ENCODE assay signal across 1 cellular context in the genomic region with DNA sequence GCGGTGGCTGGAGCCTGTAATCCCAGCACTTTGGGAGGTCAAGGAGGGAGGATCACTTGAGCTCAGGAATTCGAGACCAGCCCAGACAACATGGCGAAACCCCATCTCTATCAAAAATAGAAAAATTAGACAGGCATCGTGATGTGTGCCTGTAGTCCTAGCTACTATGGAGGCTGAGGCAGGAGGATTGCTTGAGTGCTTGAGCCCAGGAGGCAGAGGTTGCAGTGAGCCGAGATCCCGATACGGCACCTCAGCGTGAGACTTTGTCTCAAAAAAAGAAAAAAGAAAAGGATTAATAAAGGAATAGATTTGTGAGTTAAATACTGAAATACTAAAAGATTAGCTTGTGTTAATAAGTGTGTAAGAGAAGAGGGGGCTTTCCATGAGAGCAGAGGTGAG.
TF ChIP-seq lines count a peak whose summit lies in the region.

No MANE protein-coding gene starts in this region.

TF ChIP-seq in K562, 482 proteins besides CTCF, POLR2A, EP300 and RAD21 (continued from another document):
- TF ChIP-seq, protein P1, sequence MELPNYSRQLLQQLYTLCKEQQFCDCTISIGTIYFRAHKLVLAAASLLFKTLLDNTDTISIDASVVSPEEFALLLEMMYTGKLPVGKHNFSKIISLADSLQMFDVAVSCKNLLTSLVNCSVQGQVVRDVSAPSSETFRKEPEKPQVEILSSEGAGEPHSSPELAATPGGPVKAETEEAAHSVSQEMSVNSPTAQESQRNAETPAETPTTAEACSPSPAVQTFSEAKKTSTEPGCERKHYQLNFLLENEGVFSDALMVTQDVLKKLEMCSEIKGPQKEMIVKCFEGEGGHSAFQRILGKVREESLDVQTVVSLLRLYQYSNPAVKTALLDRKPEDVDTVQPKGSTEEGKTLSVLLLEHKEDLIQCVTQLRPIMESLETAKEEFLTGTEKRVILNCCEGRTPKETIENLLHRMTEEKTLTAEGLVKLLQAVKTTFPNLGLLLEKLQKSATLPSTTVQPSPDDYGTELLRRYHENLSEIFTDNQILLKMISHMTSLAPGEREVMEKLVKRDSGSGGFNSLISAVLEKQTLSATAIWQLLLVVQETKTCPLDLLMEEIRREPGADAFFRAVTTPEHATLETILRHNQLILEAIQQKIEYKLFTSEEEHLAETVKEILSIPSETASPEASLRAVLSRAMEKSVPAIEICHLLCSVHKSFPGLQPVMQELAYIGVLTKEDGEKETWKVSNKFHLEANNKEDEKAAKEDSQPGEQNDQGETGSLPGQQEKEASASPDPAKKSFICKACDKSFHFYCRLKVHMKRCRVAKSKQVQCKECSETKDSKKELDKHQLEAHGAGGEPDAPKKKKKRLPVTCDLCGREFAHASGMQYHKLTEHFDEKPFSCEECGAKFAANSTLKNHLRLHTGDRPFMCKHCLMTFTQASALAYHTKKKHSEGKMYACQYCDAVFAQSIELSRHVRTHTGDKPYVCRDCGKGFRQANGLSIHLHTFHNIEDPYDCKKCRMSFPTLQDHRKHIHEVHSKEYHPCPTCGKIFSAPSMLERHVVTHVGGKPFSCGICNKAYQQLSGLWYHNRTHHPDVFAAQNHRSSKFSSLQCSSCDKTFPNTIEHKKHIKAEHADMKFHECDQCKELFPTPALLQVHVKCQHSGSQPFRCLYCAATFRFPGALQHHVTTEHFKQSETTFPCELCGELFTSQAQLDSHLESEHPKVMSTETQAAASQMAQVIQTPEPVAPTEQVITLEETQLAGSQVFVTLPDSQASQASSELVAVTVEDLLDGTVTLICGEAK (IDR thresholded peaks at IDR 0.05), result peak; percentile 48; the same call in 1 of the 2 replicates
- TF ChIP-seq, protein P1 (CRISPR knock-in tag; IDR thresholded peaks at IDR 0.05), result no peak
- no peak for TF ChIP-seq SNIP1 (IDR thresholded peaks at IDR 0.05; ENCODE audit: low read depth)
TF ChIP-seq in K562: peak in this region for 14.
